In genomic region chr4:142297313-142297712, GRCh38 we compare ENCODE assay signal across 2 cellular contexts.
A peak's percentile ranks its signal among the peaks of the same experiment; 100 is the strongest.
TF ChIP-seq lines count a peak whose summit lies in the region.

No MANE protein-coding gene starts in this region.

TF ChIP-seq in H1, 55 proteins besides CTCF, POLR2A, EP300 and RAD21:
- TF ChIP-seq ZNF274 (IDR thresholded peaks at IDR 0.05; ENCODE audit: borderline replicate concordance, extremely low read depth, low read length) (no peak), SP1 (IDR thresholded peaks at IDR 0.05; ENCODE audit: low read depth, low read length) (no peak), RNF2 (IDR thresholded peaks at IDR 0.05; ENCODE audit: borderline replicate concordance, low read depth, low read length, missing control alignments, poor library complexity, severe bottlenecking) (no peak), CTBP2 (IDR thresholded peaks at IDR 0.05; ENCODE audit: borderline replicate concordance, insufficient read depth, insufficient read length, low read length) (no peak), GTF2F1 (IDR thresholded peaks at IDR 0.05; ENCODE audit: borderline replicate concordance, low read depth, low read length) (no peak), MAX (IDR thresholded peaks at IDR 0.05) (peak; percentile 76; the same call in 1 of the 2 replicates), SP4 (IDR thresholded peaks at IDR 0.05; ENCODE audit: low read length) (no peak), BRCA1 (IDR thresholded peaks at IDR 0.05; ENCODE audit: low read depth, low read length) (no peak)

TF ChIP-seq in HEK293T, 16 proteins besides CTCF, POLR2A, EP300 and RAD21:
- no peak for TF ChIP-seq HDGF (IDR thresholded peaks at IDR 0.05; ENCODE audit: borderline replicate concordance)
- no peak for TF ChIP-seq LEF1 (IDR thresholded peaks at IDR 0.05; ENCODE audit: borderline replicate concordance)
- TF ChIP-seq SP1 (IDR thresholded peaks at IDR 0.05): no peak
- TF ChIP-seq ZNF384 (IDR thresholded peaks at IDR 0.05): no peak
- no peak for TF ChIP-seq BHLHE40 (IDR thresholded peaks at IDR 0.05; ENCODE audit: borderline replicate concordance)
- no peak for TF ChIP-seq L3MBTL2 (conservative IDR thresholded peaks at IDR 0.05)
- TF ChIP-seq FOXA1 (IDR thresholded peaks at IDR 0.05): no peak
- TF ChIP-seq CTBP1 (IDR thresholded peaks at IDR 0.05; ENCODE audit: borderline replicate concordance): no peak
- TF ChIP-seq NFRKB (IDR thresholded peaks at IDR 0.05): no peak
- no peak for TF ChIP-seq FOXK2 (IDR thresholded peaks at IDR 0.05)
- no peak for TF ChIP-seq ARNT (IDR thresholded peaks at IDR 0.05)
- no peak for TF ChIP-seq FOXM1 (IDR thresholded peaks at IDR 0.05; ENCODE audit: borderline replicate concordance)
- no peak for TF ChIP-seq SUZ12 (IDR thresholded peaks at IDR 0.05)
- no peak for TF ChIP-seq TARDBP (IDR thresholded peaks at IDR 0.05)
- no peak for TF ChIP-seq ELF4 (IDR thresholded peaks at IDR 0.05)
- TF ChIP-seq PKNOX1 (IDR thresholded peaks at IDR 0.05): no peak
